ENCODE assay signal across 22 cellular contexts in the genomic region with DNA sequence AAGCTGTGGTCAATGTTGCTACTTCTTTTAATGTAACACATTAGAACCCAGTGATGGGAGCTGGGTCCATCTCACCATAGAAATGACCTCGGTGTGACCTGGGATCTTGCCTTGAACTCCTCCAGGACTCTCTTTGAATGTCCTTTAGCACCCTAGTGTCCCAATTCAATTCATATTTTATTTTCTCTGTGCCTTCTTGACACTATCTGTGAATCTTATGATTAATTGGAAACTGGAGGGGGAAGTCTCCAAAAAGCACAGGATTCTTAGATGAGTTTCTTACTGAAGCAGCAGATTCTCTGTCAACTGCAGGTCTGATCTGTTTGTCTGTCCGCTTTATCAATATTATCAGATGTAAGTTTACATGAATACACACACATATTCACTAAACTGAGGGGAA. TPM values are rescaled to one million over a fixed set of nuclear protein-coding genes. Genes with fewer than 3 reads are reported as not detected.
DNase-seq lines count a peak whose midpoint lies in the region; ATAC-seq and TF ChIP-seq lines count a peak whose summit lies in the region.
"Had no signal": no experiment of that assay in that cellular context is flagged by ENCODE, and none has a peak within 500 bp of the region (broad histone marks: within the 10 kb centered on the region; RNA-seq: fewer than 3 reads in every experiment).

No MANE protein-coding gene starts in this region.

- no peaks in the 10 kb centered on the region for H3K36me3 ChIP-seq in colonic mucosa
- no peaks in the 10 kb centered on the region for H3K36me3 ChIP-seq in spleen
- H3K36me3 ChIP-seq: suprapubic skin, WERI-Rb-1 had no signal

- H3K9me3 ChIP-seq in colonic mucosa (no peaks in the 10 kb centered on the region), spleen (no peaks in the 10 kb centered on the region)
- H3K9me3 ChIP-seq: suprapubic skin had no signal

- peak overlapping the region; percentile 27 for H3K4me3 ChIP-seq in HL-60 (replicated peaks; ENCODE audit: insufficient read depth, low read length)
- peak overlapping the region; percentile 26 for H3K4me3 ChIP-seq in colonic mucosa
- H3K4me3 ChIP-seq in spleen = peak overlapping the region in 1 of 8 donors; percentile 21
- H3K4me3 ChIP-seq: suprapubic skin had no signal

- 84 to 96% (median 88%) methylated on average over 2 of the region's 2 CpGs for WGBS in spleen, 5 donors

- peaks cover 0 to 2% of the 10 kb centered on the region in 2 donors for H3K9me3 Mint-ChIP-seq in activated T-cell treated with anti-CD3 and anti-CD28 coated beads, Interleukin-2, amount 50 U/mL, for 72 hours
- H3K9me3 Mint-ChIP-seq: activated naive CD4-positive, alpha-beta T cell treated with anti-CD3 and anti-CD28 coated beads, Interleukin-2, amount 10 ng/mL, durations not matched to agents 7 days and 5 days; neural crest cell had no signal

- no peaks in the 10 kb centered on the region for H3K27me3 Mint-ChIP-seq in activated T-cell treated with anti-CD3 and anti-CD28 coated beads, Interleukin-2, amount 50 U/mL, for 72 hours (ENCODE audit: low read depth)
- H3K27me3 Mint-ChIP-seq: activated naive CD4-positive, alpha-beta T cell treated with anti-CD3 and anti-CD28 coated beads, Interleukin-2, amount 10 ng/mL, durations not matched to agents 7 days and 5 days had no signal

- H3K27ac ChIP-seq in HL-60 (replicated peaks) (peak overlapping the region; percentile 37), colonic mucosa (peak overlapping the region; percentile 30), spleen (peak overlapping the region in 5 of 8 donors; percentile 24 to 80 (median 78)), substantia nigra (ENCODE audit: low read depth, low read length, poor library complexity, severe bottlenecking) (no peak overlapping the region)
- H3K27ac ChIP-seq: suprapubic skin, WERI-Rb-1 had no signal

- no peak overlapping the region for H3K9ac ChIP-seq in colonic mucosa (ENCODE audit: low read depth in 2 of 2, low read length in 2 of 2)

- intact Hi-C loops in colonic mucosa (cut with DNase I) = no loop called here
- intact Hi-C loops in spleen (cut with DNase I; ENCODE audit: low total_unique reads) = no loop called here

- DNase-seq in activated T-cell treated with anti-CD3 and anti-CD28 coated beads, Interleukin-2, amount 50 U/mL, for 72 hours = no peak
- DNase-seq in activated T-cell treated with anti-CD3 and anti-CD28 coated beads for 4 hours (no peak), HL-60 (ENCODE audit: low read depth in 1 of 2, low spot score in 1 of 2) (no peak), colonic mucosa (no peak), spleen (no peak), substantia nigra (lab: John Stamatoyannopoulos, UW) (no peak)
- DNase-seq: activated naive CD4-positive, alpha-beta T cell treated with anti-CD3 and anti-CD28 coated beads, Interleukin-2, amount 10 ng/mL, durations not matched to agents 7 days and 5 days; islet precursor cell; NCI-H1436; OCI-M1; Right ventricle myocardium superior; WERI-Rb-1 had no signal

- ATAC-seq in activated T-cell treated with anti-CD3 and anti-CD28 coated beads, Interleukin-2, amount 50 U/mL, for 72 hours (replicated peaks in 1 of 2) = no peak
- ATAC-seq in GM21515 (IDR thresholded peaks at IDR 0.05; ENCODE audit: unreplicated experiment) (no peak), GM19397 (IDR thresholded peaks at IDR 0.05; ENCODE audit: unreplicated experiment) (no peak)

- H3K36me3 Mint-ChIP-seq in activated T-cell treated with anti-CD3 and anti-CD28 coated beads, Interleukin-2, amount 50 U/mL, for 72 hours (ENCODE audit: insufficient read depth in 2 of 2) = peaks cover 5 to 8% of the 10 kb centered on the region in 2 donors
- H3K36me3 Mint-ChIP-seq: activated naive CD4-positive, alpha-beta T cell treated with anti-CD3 and anti-CD28 coated beads, Interleukin-2, amount 10 ng/mL, durations not matched to agents 7 days and 5 days had no signal

- H3K27me3 ChIP-seq in HL-60 (ENCODE audit: insufficient read depth, poor library complexity, severe bottlenecking) = no peaks in the 10 kb centered on the region
- no peaks in the 10 kb centered on the region for H3K27me3 ChIP-seq in colonic mucosa
- H3K27me3 ChIP-seq in spleen (replicated peaks in 1 of 7) = no peaks in the 10 kb centered on the region
- H3K27me3 ChIP-seq: suprapubic skin had no signal

- TF ChIP-seq POLR2A in spleen (IDR thresholded peaks at IDR 0.05) = no peak

- peak overlapping the region; percentile 63 for H3K27ac Mint-ChIP-seq in activated T-cell treated with anti-CD3 and anti-CD28 coated beads, Interleukin-2, amount 50 U/mL, for 72 hours
- H3K27ac Mint-ChIP-seq: activated naive CD4-positive, alpha-beta T cell treated with anti-CD3 and anti-CD28 coated beads, Interleukin-2, amount 10 ng/mL, durations not matched to agents 7 days and 5 days; progenitor cell of endocrine pancreas; T-helper 2 cell treated with Interferon-gamma antibody and Interleukin-4, amounts not matched to agents 5 μg/mL and 100 μg/mL, for 36 hours had no signal

- peaks cover 59% of the 10 kb centered on the region for H3K4me1 Mint-ChIP-seq in activated T-cell treated with anti-CD3 and anti-CD28 coated beads, Interleukin-2, amount 50 U/mL, for 72 hours (ENCODE audit: low read depth)
- H3K4me1 Mint-ChIP-seq: neural crest cell had no signal

- H3K4me3 Mint-ChIP-seq in activated T-cell treated with anti-CD3 and anti-CD28 coated beads, Interleukin-2, amount 50 U/mL, for 72 hours = peak overlapping the region; percentile 62 to 85
- H3K4me3 Mint-ChIP-seq: activated naive CD4-positive, alpha-beta T cell treated with anti-CD3 and anti-CD28 coated beads, Interleukin-2, amount 10 ng/mL, durations not matched to agents 7 days and 5 days; neural crest cell; T-helper 2 cell treated with Interferon-gamma antibody and Interleukin-4, amounts not matched to agents 5 μg/mL and 100 μg/mL, for 36 hours had no signal

- H3K4me1 ChIP-seq in colonic mucosa (no peaks in the 10 kb centered on the region), spleen (peaks cover 0 to 66% (median 5%) of the 10 kb centered on the region in 6 donors)

- TF ChIP-seq CTCF in HL-60 (IDR thresholded peaks at IDR 0.05; ENCODE audit: insufficient read depth, low read length) (no peak), colonic mucosa (IDR thresholded peaks at IDR 0.05) (no peak), spleen (IDR thresholded peaks at IDR 0.05 in 8 of 11, conservative IDR thresholded peaks at IDR 0.05 in 3 of 11) (no peak)

RNA-seq across cellular contexts. Expression of a gene that starts 0.5 kb away (rescaled TPM):
- total RNA-seq in activated T-cell treated with anti-CD3 and anti-CD28 coated beads, Interleukin-2, amount 50 U/mL, for 72 hours = 1 to 10 TPM; 4.6 to 6.3 TPM
- total RNA-seq in colonic mucosa = 100 to 1,000 TPM; 102 to 144 TPM
- total RNA-seq in spleen = 10 to 100 TPM in 1 of 7 donors, 1 to 10 TPM in 6; 2.8 to 10.9 (median 6.2) TPM
- polyA plus RNA-seq in spleen = 1 to 10 TPM; 2.3 to 7.1 (median 3.9) TPM
- total RNA-seq: dermis blood vessel endothelial cell, M059J, NCI-H460, neural crest cell, progenitor cell of endocrine pancreas had no signal
- polyA plus RNA-seq: AG04450 had no signal

RNA-seq across cellular contexts. Expression of a gene that starts 38.7 kb away (rescaled TPM):
- total RNA-seq in activated T-cell treated with anti-CD3 and anti-CD28 coated beads, Interleukin-2, amount 50 U/mL, for 72 hours = not detected
- 1 to 10 TPM in 1 of 2 donors, under 1 TPM in 1; 0.74 to 1.1 TPM for total RNA-seq in colonic mucosa
- total RNA-seq in spleen = under 1 TPM in 4 of 7 donors, not detected in 3; 0.10 to 0.32 (median 0.24) TPM
- under 1 TPM; 0.03 to 0.12 (median 0.07) TPM for polyA plus RNA-seq in spleen
- total RNA-seq: NCI-H460 had no signal
- polyA plus RNA-seq: AG04450 had no signal

Comparison
In these comparisons a context has a peak if more than half of its experiments do, and no peak if none do; other contexts are left out.
1. RNA of a gene that starts 0.5 kb away (total RNA-seq): 102 to 144 TPM in colonic mucosa; 4.6 to 6.3 TPM in activated T-cell treated with anti-CD3 and anti-CD28 coated beads, Interleukin-2, amount 50 U/mL, for 72 hours and 2.8 to 10.9 TPM in spleen; every median in the first group is over 4 times any median in the second.